Comparison of ENCODE assay signal across 14 cellular contexts in genomic region chr3:170330366-170330765, GRCh38. TPM values are rescaled to one million over a fixed set of nuclear protein-coding genes. Genes with fewer than 3 reads are reported as not detected.
DNase-seq lines count a peak whose midpoint lies in the region; ATAC-seq and TF ChIP-seq lines count a peak whose summit lies in the region.
"Had no signal": no experiment of that assay in that cellular context is flagged by ENCODE, and none has a peak within 500 bp of the region (broad histone marks: within the 10 kb centered on the region; RNA-seq: fewer than 3 reads in every experiment).

No MANE protein-coding gene starts in this region.

- no peak overlapping the region for H4K91ac ChIP-seq in H9 (ENCODE audit: insufficient read length, low read depth, low read length)

- POLR2A ChIA-PET in A673 (lab: Charles Lee; ENCODE audit: low non-redundant PET): no interaction called here

- H4K20me1 ChIP-seq in H9 (ENCODE audit: control insufficient read depth, insufficient read depth, insufficient read length): no peaks in the 10 kb centered on the region
- H4K20me1 ChIP-seq: BLaER1 had no signal

- peaks cover 30 to 34% of the 10 kb centered on the region in 2 experiments for H3K9me3 Mint-ChIP-seq in H9

- H3K23ac ChIP-seq in H9 (ENCODE audit: insufficient read length, low read depth, low read length): no peak overlapping the region

- DNase-seq in A673 (ENCODE audit: low spot score) (peak; percentile 19), H9 (peak; percentile 31), adipocyte (ENCODE audit: low read depth) (peak; percentile 43), iris pigment epithelial cell (ENCODE audit: low read depth) (peak; percentile 29), SK-N-DZ (ENCODE audit: low spot score) (no peak), mucosa of gallbladder (ENCODE audit: low spot score) (no peak)
- DNase-seq: activated T-cell treated with anti-CD3 and anti-CD28 coated beads, Interleukin-2, amount 50 U/mL, for 1 hour; cortex of kidney; MV-4-11; T-helper 9 cell had no signal

- TF ChIP-seq CTCF in A673 (conservative IDR thresholded peaks at IDR 0.05; ENCODE audit: low read depth, low read length): no peak
- TF ChIP-seq CTCF in H9 (conservative IDR thresholded peaks at IDR 0.05): no peak

- H3K27me3 ChIP-seq in A673 (replicated peaks; ENCODE audit: insufficient read depth, low read depth, low read length, poor library complexity) (no peaks in the 10 kb centered on the region), H9 (ENCODE audit: insufficient read depth, low read length) (no peaks in the 10 kb centered on the region), adipocyte (replicated peaks; ENCODE audit: control insufficient read depth, insufficient read depth, low read length) (no peaks in the 10 kb centered on the region)
- H3K27me3 ChIP-seq: BLaER1 had no signal

- no peak overlapping the region for H2BK120ac ChIP-seq in H9 (ENCODE audit: low read depth, low read length, poor library complexity, severe bottlenecking)

- H3K4me3 Mint-ChIP-seq in H9: no peak overlapping the region
- H3K4me3 Mint-ChIP-seq: neural crest cell had no signal

- no peak overlapping the region for H3K9ac ChIP-seq in H9 (ENCODE audit: extremely low read depth, insufficient read length, low read length)
- no peak overlapping the region for H3K9ac ChIP-seq in adipocyte (ENCODE audit: low read length)
- H3K9ac ChIP-seq: BLaER1 had no signal

- H3K14ac ChIP-seq in H9 (ENCODE audit: insufficient read depth, low read length): no peak overlapping the region

- H3K27ac ChIP-seq in A673 (ENCODE audit: low read depth, low read length, poor library complexity, severe bottlenecking) (no peak overlapping the region), H9 (ENCODE audit: insufficient read length, low read depth, low read length) (no peak overlapping the region)
- H3K27ac ChIP-seq: BLaER1 had no signal

- no peak overlapping the region for H2BK5ac ChIP-seq in H9 (ENCODE audit: insufficient read length, low read length)

- H3K27me3 Mint-ChIP-seq in H9 (ENCODE audit: low read depth): no peaks in the 10 kb centered on the region

- no peak overlapping the region for H3K18ac ChIP-seq in H9 (ENCODE audit: insufficient read length, low read depth, low read length)

- H4K8ac ChIP-seq in H9 (replicated peaks; ENCODE audit: insufficient read length, low read depth, low read length): no peak overlapping the region

- no peak overlapping the region for H2AK5ac ChIP-seq in H9 (ENCODE audit: insufficient read length, low read length)

- no peak overlapping the region for H3K4me2 ChIP-seq in H9 (ENCODE audit: insufficient read depth, insufficient read length, low read length)
- H3K4me2 ChIP-seq: BLaER1 had no signal

- no TSS peak for BruUV-seq in A673 (replicated peaks; lab: Mats Ljungman, UMichigan)

- no peak overlapping the region for H4K5ac ChIP-seq in H9 (ENCODE audit: insufficient read length, low read depth, low read length)

- CTCF ChIA-PET in A673 (lab: Charles Lee): interaction anchor here (0.6 kb wide), 1 partner anchor 48 kb away, joined by 4 read pairs; no protein-coding TSS in a partner anchor

- H2AFZ ChIP-seq in H9 (ENCODE audit: low read length): no peak overlapping the region

- no peaks in the 10 kb centered on the region for H3K36me3 ChIP-seq in A673 (ENCODE audit: insufficient read depth, low read length, poor library complexity, severe bottlenecking)
- H3K36me3 ChIP-seq in adipocyte (ENCODE audit: control insufficient read depth, insufficient read depth, low read length, severe bottlenecking): no peaks in the 10 kb centered on the region
- H3K36me3 ChIP-seq: BLaER1 had no signal

- ATAC-seq in GM21367 (IDR thresholded peaks at IDR 0.05; ENCODE audit: unreplicated experiment) (no peak), HG02610 (IDR thresholded peaks at IDR 0.05; ENCODE audit: unreplicated experiment) (no peak)

- no peak overlapping the region for H2BK12ac ChIP-seq in H9 (ENCODE audit: insufficient read length, low read depth, low read length)

- H3K9me3 ChIP-seq in A673 (ENCODE audit: low read depth, low read length, poor library complexity, severe bottlenecking) (no peaks in the 10 kb centered on the region), H9 (ENCODE audit: control insufficient read depth, low read depth, low read length) (no peaks in the 10 kb centered on the region), adipocyte (ENCODE audit: control insufficient read depth, low read length) (no peaks in the 10 kb centered on the region)

- H3K4me3 ChIP-seq in A673 (ENCODE audit: low read depth, low read length, poor library complexity, severe bottlenecking) (no peak overlapping the region), adipocyte (ENCODE audit: low read length) (no peak overlapping the region)
- H3K4me3 ChIP-seq: BLaER1 had no signal

- no peak overlapping the region for H3K56ac ChIP-seq in H9 (ENCODE audit: insufficient read length, low read depth, low read length)

- no peaks in the 10 kb centered on the region for H3K4me1 ChIP-seq in A673 (ENCODE audit: insufficient read depth, low read length, poor library complexity, severe bottlenecking)
- H3K4me1 ChIP-seq in H9 (ENCODE audit: insufficient read depth, low read length): no peaks in the 10 kb centered on the region
- peaks cover 4% of the 10 kb centered on the region for H3K4me1 ChIP-seq in adipocyte (ENCODE audit: control insufficient read depth, insufficient read depth, low read length)

- no CpG with 5 or more reads among the region's 5 CpGs for WGBS in H9 (ENCODE audit: extremely low coverage, insufficient read length, low lambda C conversion rate)

- H3K27ac Mint-ChIP-seq in H9: no peak overlapping the region

- no peak overlapping the region for H2BK20ac ChIP-seq in H9 (ENCODE audit: low read depth, low read length, poor library complexity, severe bottlenecking)

- H3K23me2 ChIP-seq in H9 (ENCODE audit: insufficient read length, low read depth, low read length, poor library complexity, severe bottlenecking): no peaks in the 10 kb centered on the region

- intact Hi-C loops in A673 (cut with micrococcal nuclease; ENCODE audit: unreplicated experiment): no loop called here

- no peaks in the 10 kb centered on the region for H3K79me1 ChIP-seq in H9 (ENCODE audit: insufficient read depth, low read depth, low read length, poor library complexity, severe bottlenecking)

- H3K36me3 Mint-ChIP-seq in H9 (ENCODE audit: insufficient read depth in 1 of 3, low read depth in 3 of 3): peaks cover 15 to 30% (median 22%) of the 10 kb centered on the region in 3 experiments

- no peaks in the 10 kb centered on the region for H3K79me2 ChIP-seq in H9 (ENCODE audit: insufficient read depth, low read length)

- H3K4ac ChIP-seq in H9 (ENCODE audit: low read depth, low read length): no peak overlapping the region

- no peak overlapping the region for H2BK15ac ChIP-seq in H9 (ENCODE audit: low read depth, low read length)

- H3K4me1 Mint-ChIP-seq in H9: no peaks in the 10 kb centered on the region; a peak in 1 of 4 replicates

- no peak overlapping the region for H3T11ph ChIP-seq in H9 (ENCODE audit: low read length)

RNA-seq across cellular contexts. Expression of gene SKIL, which starts 27.1 kb away (rescaled TPM):
- total RNA-seq in A673 (2021) (43.2 and 47.9 TPM in 2 replicates), H9 (2021) (170 TPM in 2 replicates), mucosa of gallbladder (39.2 TPM)
- polyA plus RNA-seq in SK-N-DZ (2014; cell fraction: cytosol; rRNA removed): 18.7 and 19.2 TPM in 2 replicates
- polyA plus RNA-seq in SK-N-DZ (2014; cell fraction: nucleus; rRNA removed): 19.8 and 27.6 TPM in 2 replicates

Comparison
In these comparisons a context has a peak if more than half of its experiments do, and no peak if none do; other contexts are left out.
1. DNase-seq: peak in A673 (single experiment), H9 (single experiment), adipocyte (single experiment) and iris pigment epithelial cell (single experiment); none in SK-N-DZ (single experiment) and mucosa of gallbladder (single experiment).